28 cellular contexts compared by ENCODE assay signal in the genomic region with DNA sequence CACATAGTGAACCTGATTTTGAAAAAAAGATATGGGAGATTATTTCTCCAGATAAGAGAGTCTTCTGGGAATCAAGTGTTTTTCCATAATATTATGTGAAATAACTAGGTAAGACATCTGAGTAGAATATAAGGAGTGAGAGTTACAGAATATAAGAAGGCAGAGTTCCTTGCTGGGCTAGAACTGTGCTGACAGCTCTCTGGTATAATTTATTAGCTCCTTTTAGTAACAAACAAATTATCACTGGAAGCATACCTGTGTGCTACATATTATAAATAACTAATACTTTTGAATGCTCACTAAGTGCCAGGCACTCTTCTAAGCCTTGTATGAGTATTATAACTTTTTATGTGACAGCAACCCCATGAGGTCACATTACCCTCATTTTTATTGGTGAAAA. TPM values are rescaled to one million over a fixed set of nuclear protein-coding genes. Genes with fewer than 3 reads are reported as not detected.
DNase-seq lines count a peak whose midpoint lies in the region; ATAC-seq, FAIRE-seq and TF ChIP-seq lines count a peak whose summit lies in the region.
"Had no signal": no experiment of that assay in that cellular context is flagged by ENCODE, and none has a peak within 500 bp of the region (broad histone marks: within the 10 kb centered on the region; RNA-seq: fewer than 3 reads in every experiment).

No MANE protein-coding gene starts in this region.

- no peak overlapping the region for H2BK5ac ChIP-seq in trophoblast cell (ENCODE audit: low read depth, low read length, poor library complexity)

- no peak overlapping the region for H3K23ac ChIP-seq in trophoblast cell (ENCODE audit: low read length)

- peak overlapping the region; percentile 78 for H3K27ac ChIP-seq in left ventricle myocardium inferior (replicated peaks)
- peak overlapping the region; percentile 10 to 72 for H3K27ac ChIP-seq in ascending aorta
- H3K27ac ChIP-seq in trophoblast cell (ENCODE audit: low read depth, low read length), result peak overlapping the region; percentile 92
- no peak overlapping the region for H3K27ac ChIP-seq in pancreas
- H3K27ac ChIP-seq: BLaER1, KMS-11, neural progenitor cell, testis had no signal

- H2BK12ac ChIP-seq in trophoblast cell (ENCODE audit: low read length), result peak overlapping the region; percentile 98

- H3K4me2 ChIP-seq in trophoblast cell (ENCODE audit: low read length), result no peak overlapping the region
- H3K4me2 ChIP-seq: BLaER1, KMS-11, neural progenitor cell had no signal

- H3K36me3 ChIP-seq in left ventricle myocardium inferior (no peaks in the 10 kb centered on the region), ascending aorta (no peaks in the 10 kb centered on the region), trophoblast cell (ENCODE audit: control insufficient read depth in 1 of 2, insufficient read depth in 2 of 2, low read length in 2 of 2) (no peaks in the 10 kb centered on the region), pancreas (no peaks in the 10 kb centered on the region)
- H3K36me3 ChIP-seq: BLaER1, lower lobe of right lung, neural progenitor cell, prostate gland had no signal

- CTCF ChIA-PET in activated naive CD4-positive, alpha-beta T cell treated with anti-CD3 and anti-CD28 coated beads for 36 hours (lab: Charles Lee), result interaction anchor here (0.9 to 1.8 kb wide), 3 partner anchors 12 to 54 kb away, joined by 3 to 4 read pairs (median 3); no protein-coding TSS in a partner anchor

- FAIRE-seq in pancreas (lab: Jason Lieb, UNC), result no peak
- FAIRE-seq: H1 had no signal

- H3K4me1 Mint-ChIP-seq in activated naive CD4-positive, alpha-beta T cell treated with anti-CD3 and anti-CD28 coated beads for 36 hours (ENCODE audit: low read depth), result peaks cover 51% of the 10 kb centered on the region
- H3K4me1 Mint-ChIP-seq: neural progenitor cell had no signal

- H3K79me2 ChIP-seq in trophoblast cell (ENCODE audit: control insufficient read depth, insufficient read depth, low read length, poor library complexity), result no peaks in the 10 kb centered on the region

- H3K4ac ChIP-seq in trophoblast cell (ENCODE audit: low read depth, low read length), result no peak overlapping the region

- no peak overlapping the region for H4K8ac ChIP-seq in trophoblast cell (ENCODE audit: low read depth, low read length)

- H4K91ac ChIP-seq in trophoblast cell (ENCODE audit: low read depth, low read length), result peak overlapping the region; percentile 96

- no peak overlapping the region for H3K4me3 ChIP-seq in left ventricle myocardium inferior
- H3K4me3 ChIP-seq in ascending aorta, result no peak overlapping the region
- H3K4me3 ChIP-seq in trophoblast cell (ENCODE audit: low read depth, low read length), result no peak overlapping the region
- no peak overlapping the region for H3K4me3 ChIP-seq in pancreas
- H3K4me3 ChIP-seq: BLaER1, lower lobe of right lung, neural progenitor cell, prostate gland, skin epidermis, testis had no signal

- H3K9ac ChIP-seq in trophoblast cell (ENCODE audit: low read length), result no peak overlapping the region
- H3K9ac ChIP-seq: BLaER1, KMS-11, neural progenitor cell had no signal

- no peak for TF ChIP-seq CTCF in left ventricle myocardium inferior (IDR thresholded peaks at IDR 0.05; ENCODE audit: borderline replicate concordance)
- no peak for TF ChIP-seq CTCF in ascending aorta (IDR thresholded peaks at IDR 0.05)
- TF ChIP-seq CTCF in pancreas (IDR thresholded peaks at IDR 0.05), result no peak

- H3K9me3 Mint-ChIP-seq in activated naive CD4-positive, alpha-beta T cell treated with anti-CD3 and anti-CD28 coated beads for 36 hours, result no peaks in the 10 kb centered on the region
- H3K9me3 Mint-ChIP-seq: activated T-cell treated with anti-CD3 and anti-CD28 coated beads, Interleukin-2, amount 50 U/mL, for 4 hours; stimulated activated memory B cell treated with anti-CD40 and anti-IgM and Interleukin-4, amounts not matched to agents 10 μg/mL and 1 μg/mL and 100 μg/mL, for 72 hours had no signal

- H3K4me1 ChIP-seq in left ventricle myocardium inferior (peaks cover 44% of the 10 kb centered on the region), ascending aorta (peaks cover 0 to 14% of the 10 kb centered on the region in 2 donors), trophoblast cell (ENCODE audit: control insufficient read depth in 1 of 2, insufficient read depth in 2 of 2, low read length in 2 of 2) (peaks cover 7 to 8% of the 10 kb centered on the region in 2 experiments), pancreas (no peaks in the 10 kb centered on the region)
- H3K4me1 ChIP-seq: neural progenitor cell, testis had no signal

- DNase-seq in left ventricle myocardium inferior (no peak), cardiac septum (ENCODE audit: low spot score) (no peak), ascending aorta (ENCODE audit: low spot score in 2 of 2) (no peak), trophoblast cell (no peak), pancreas (no peak), DMS79 treated with DMSO at 0.1 percent for 48 hours (lab: John Stamatoyannopoulos, UW) (no peak), NK-92 (lab: John Stamatoyannopoulos, UW; ENCODE audit: unreplicated experiment) (no peak)
- DNase-seq in activated naive CD4-positive, alpha-beta T cell treated with anti-CD3 and anti-CD28 coated beads for 36 hours, result no peak
- DNase-seq: activated CD4-positive, alpha-beta T cell treated with anti-CD3 and anti-CD28 coated beads for 36 hours; activated CD8-positive, alpha-beta memory T cell treated with anti-CD3 and anti-CD28 coated beads for 24 hours; activated naive CD4-positive, alpha-beta T cell treated with Interleukin-2 at 50 U/mL for 16 hours; activated T-cell treated with anti-CD3 and anti-CD28 coated beads, Interleukin-2, amount 50 U/mL, for 4 hours; anterior cingulate cortex; hippocampal formation; lower lobe of right lung; NCI-H1694; NCI-H2171; NCI-H526 treated with DMSO at 0.1 percent for 48 hours; stimulated activated CD4-positive, alpha-beta T cell treated with anti-CD3 and anti-CD28 coated beads, Interleukin-2, amount 100 ng/mL, for 24 hours; testis had no signal

- no peak overlapping the region for H3K27ac Mint-ChIP-seq in activated naive CD4-positive, alpha-beta T cell treated with anti-CD3 and anti-CD28 coated beads for 36 hours
- H3K27ac Mint-ChIP-seq: activated CD4-positive, alpha-beta T cell treated with anti-CD3 and anti-CD28 coated beads for 36 hours; neural progenitor cell; stimulated activated memory B cell treated with anti-CD40 and anti-IgM and Interleukin-4, amounts not matched to agents 10 μg/mL and 1 μg/mL and 100 μg/mL, for 72 hours had no signal

- H3K36me3 Mint-ChIP-seq in activated naive CD4-positive, alpha-beta T cell treated with anti-CD3 and anti-CD28 coated beads for 36 hours (ENCODE audit: low read depth), result no peaks in the 10 kb centered on the region
- H3K36me3 Mint-ChIP-seq: neural progenitor cell; stimulated activated memory B cell treated with anti-CD40 and anti-IgM and Interleukin-4, amounts not matched to agents 10 μg/mL and 1 μg/mL and 100 μg/mL, for 72 hours had no signal

- H2AFZ ChIP-seq in trophoblast cell (ENCODE audit: insufficient read depth, low read length, poor library complexity), result no peak overlapping the region
- H2AFZ ChIP-seq: neural progenitor cell had no signal

- H4K12ac ChIP-seq in trophoblast cell (ENCODE audit: low read depth, low read length), result no peak overlapping the region

- H3K27me3 Mint-ChIP-seq in activated naive CD4-positive, alpha-beta T cell treated with anti-CD3 and anti-CD28 coated beads for 36 hours (ENCODE audit: low read depth), result no peaks in the 10 kb centered on the region
- H3K27me3 Mint-ChIP-seq: activated CD4-positive, alpha-beta T cell treated with anti-CD3 and anti-CD28 coated beads for 36 hours; stimulated activated memory B cell treated with anti-CD40 and anti-IgM and Interleukin-4, amounts not matched to agents 10 μg/mL and 1 μg/mL and 100 μg/mL, for 72 hours had no signal

- H3K27me3 ChIP-seq in left ventricle myocardium inferior (ENCODE audit: low read depth), result no peaks in the 10 kb centered on the region
- H3K27me3 ChIP-seq in ascending aorta, result no peaks in the 10 kb centered on the region
- H3K27me3 ChIP-seq in trophoblast cell (ENCODE audit: insufficient read depth, low read length), result no peaks in the 10 kb centered on the region
- H3K27me3 ChIP-seq in pancreas, result no peaks in the 10 kb centered on the region
- H3K27me3 ChIP-seq: BLaER1, neural progenitor cell, testis had no signal

- H2BK120ac ChIP-seq in trophoblast cell (ENCODE audit: insufficient read depth, low read length, poor library complexity), result peak overlapping the region; percentile 93

- H3K9me3 ChIP-seq in left ventricle myocardium inferior (replicated peaks), result no peaks in the 10 kb centered on the region
- H3K9me3 ChIP-seq in ascending aorta, result no peaks in the 10 kb centered on the region
- no peaks in the 10 kb centered on the region for H3K9me3 ChIP-seq in trophoblast cell (ENCODE audit: insufficient read depth, low read depth, low read length)
- H3K9me3 ChIP-seq in pancreas, result no peaks in the 10 kb centered on the region
- H3K9me3 ChIP-seq: BLaER1, lower lobe of right lung, prostate gland, testis had no signal

- no peak overlapping the region for H3K4me3 Mint-ChIP-seq in activated naive CD4-positive, alpha-beta T cell treated with anti-CD3 and anti-CD28 coated beads for 36 hours
- H3K4me3 Mint-ChIP-seq: activated CD4-positive, alpha-beta T cell treated with anti-CD3 and anti-CD28 coated beads for 36 hours; activated T-cell treated with anti-CD3 and anti-CD28 coated beads, Interleukin-2, amount 50 U/mL, for 4 hours; neural progenitor cell; stimulated activated memory B cell treated with anti-CD40 and anti-IgM and Interleukin-4, amounts not matched to agents 10 μg/mL and 1 μg/mL and 100 μg/mL, for 72 hours had no signal

- intact Hi-C loops in left ventricle myocardium inferior (cut with micrococcal nuclease) (no loop called here), cardiac septum (cut with DNase I) (loop anchor here (10.0 kb wide), 1 partner anchor 53 kb away; no protein-coding TSS in a partner anchor), ascending aorta (cut with DNase I) (loop anchor here (2.0 to 10.0 kb wide), 2 partner anchors 15 to 173 kb away; partner anchors contain the start of gene NCEH1), pancreas (cut with DNase I) (no loop called here)
- intact Hi-C loops in activated naive CD4-positive, alpha-beta T cell treated with anti-CD3 and anti-CD28 coated beads for 36 hours (cut with micrococcal nuclease), result no loop called here

- no peak for ATAC-seq in pancreas
- ATAC-seq: activated CD4-positive, alpha-beta T cell treated with anti-CD3 and anti-CD28 coated beads for 36 hours; activated T-cell treated with anti-CD3 and anti-CD28 coated beads, Interleukin-2, amount 50 U/mL, for 4 hours; stimulated activated memory B cell treated with anti-CD40 and anti-IgM and Interleukin-4, amounts not matched to agents 10 μg/mL and 1 μg/mL and 100 μg/mL, for 72 hours had no signal

- peaks cover 7% of the 10 kb centered on the region for H3K79me1 ChIP-seq in trophoblast cell (ENCODE audit: low read length)

- no peak overlapping the region for H2AK5ac ChIP-seq in trophoblast cell (ENCODE audit: low read length)

- H3K14ac ChIP-seq in trophoblast cell (ENCODE audit: low read length), result peak overlapping the region; percentile 92

- H3K18ac ChIP-seq in trophoblast cell (ENCODE audit: low read length), result no peak overlapping the region

RNA-seq across cellular contexts. Expression of gene TNFSF10, which starts 18.9 kb away (rescaled TPM):
- total RNA-seq in left ventricle myocardium inferior, result 12.6 TPM
- 13.0 TPM for total RNA-seq in cardiac septum
- 89.8 TPM for total RNA-seq in ascending aorta
- 11.1 and 12.8 TPM in 2 replicates for polyA plus RNA-seq in trophoblast cell (2013)
- total RNA-seq in pancreas, result 10 to 100 TPM in 5 of 6 donors, 1 to 10 TPM in 1; 2.6 to 46.4 (median 16.4) TPM
- polyA plus RNA-seq in pancreas, result 10 to 100 TPM in 1 of 2 donors, 1 to 10 TPM in 1; 9.0 to 16.4 TPM
- 10 to 100 TPM; 31.8 to 32.7 TPM for total RNA-seq in activated naive CD4-positive, alpha-beta T cell treated with anti-CD3 and anti-CD28 coated beads for 36 hours
- total RNA-seq: A673, H1 had no signal

Comparison
In these comparisons a context has a peak if more than half of its experiments do, and no peak if none do; other contexts are left out.
1. intact Hi-C loops: an anchor here in cardiac septum (10.0 kb wide) and ascending aorta (2.0 to 10.0 kb wide); none called in left ventricle myocardium inferior, pancreas and activated naive CD4-positive, alpha-beta T cell treated with anti-CD3 and anti-CD28 coated beads for 36 hours.
2. H3K27ac ChIP-seq: peak in left ventricle myocardium inferior (single experiment), ascending aorta (2 of 2) and trophoblast cell (single experiment); none in pancreas (0 of 4).